In genomic region chr4:4677825-4678522, GRCh38 we compare ENCODE assay signal across 8 cellular contexts.
DNase-seq lines count a peak whose midpoint lies in the region; ATAC-seq and TF ChIP-seq lines count a peak whose summit lies in the region.

No MANE protein-coding gene starts in this region.

- peak overlapping the region in 2 of 3 experiments; percentile 76 to 77 for H3K27ac Mint-ChIP-seq in nephron

- H3K9me3 ChIP-seq in Karpas-422 (ENCODE audit: low read length), result no peaks in the 10 kb centered on the region

- no peaks in the 10 kb centered on the region for H3K36me3 Mint-ChIP-seq in nephron (ENCODE audit: low read depth)

- no peaks in the 10 kb centered on the region for H3K79me2 ChIP-seq in Karpas-422 (ENCODE audit: low read length)

- H3K27me3 ChIP-seq in Karpas-422 (ENCODE audit: low read length), result no peaks in the 10 kb centered on the region
- H3K27me3 ChIP-seq in dorsolateral prefrontal cortex, result no peaks in the 10 kb centered on the region

- no peaks in the 10 kb centered on the region for H3K9me3 Mint-ChIP-seq in nephron

- H3K4me3 ChIP-seq in Karpas-422 (ENCODE audit: low read length) (no peak overlapping the region), dorsolateral prefrontal cortex (peak overlapping the region in 41 of 59 donors; percentile 2 to 55 (median 28))

- no peaks in the 10 kb centered on the region for H3K9me2 ChIP-seq in Karpas-422 (replicated peaks; ENCODE audit: insufficient read depth, low read length)

- H4K20me1 ChIP-seq in Karpas-422 (ENCODE audit: insufficient read depth, low read depth, low read length), result no peaks in the 10 kb centered on the region

- no peak overlapping the region for H3K4me2 ChIP-seq in Karpas-422 (ENCODE audit: low read depth, low read length, poor library complexity, severe bottlenecking)

- DNase-seq in Daoy (ENCODE audit: low read depth) (peak; percentile 39), Karpas-422 (peak; percentile 53), dorsolateral prefrontal cortex (peak in 2 of 10 donors; percentile 41 to 46), NCI-H2107 treated with DMSO at 0.1 percent for 48 hours (lab: John Stamatoyannopoulos, UW; ENCODE audit: unreplicated experiment) (no peak), DMS114 treated with DMSO at 0.1 percent for 48 hours (lab: John Stamatoyannopoulos, UW; ENCODE audit: unreplicated experiment) (no peak), GM20000 (ENCODE audit: low spot score) (no peak)

- H3K9ac ChIP-seq in Karpas-422 (ENCODE audit: low read length), result no peak overlapping the region

- no peak for ATAC-seq in HG03457 (IDR thresholded peaks at IDR 0.05; ENCODE audit: unreplicated experiment)

- H3K4me3 Mint-ChIP-seq in nephron, result peak overlapping the region; percentile 36 to 51 (median 48)

- H3K4me1 ChIP-seq in Karpas-422 (ENCODE audit: low read length), result no peaks in the 10 kb centered on the region

- peaks cover 24% of the 10 kb centered on the region for H3K4me1 Mint-ChIP-seq in nephron

- H2AFZ ChIP-seq in Karpas-422 (ENCODE audit: low read length), result no peak overlapping the region

- intact Hi-C loops in dorsolateral prefrontal cortex (cut with DNase I), result loop anchor here in 1 of 2 donors (10.0 kb wide), 4 partner anchors 77 to 317 kb away; no protein-coding TSS in a partner anchor

- no peaks in the 10 kb centered on the region for H3K36me3 ChIP-seq in Karpas-422 (ENCODE audit: insufficient read depth, low read length)

- H3K27ac ChIP-seq in Karpas-422 (ENCODE audit: low read length) (no peak overlapping the region), dorsolateral prefrontal cortex (no peak overlapping the region)

- H3K27me3 Mint-ChIP-seq in nephron (ENCODE audit: low read depth), result peaks cover 5% of the 10 kb centered on the region

- TF ChIP-seq CTCF in dorsolateral prefrontal cortex (IDR thresholded peaks at IDR 0.05 in 54 of 56, conservative IDR thresholded peaks at IDR 0.05 in 2 of 56; ENCODE audit: low read depth in 1 of 56, partially characterized antibody in 56 of 56) (peak in 55 of 56 donors; percentile 40 to 76 (median 60)), nephron (IDR thresholded peaks at IDR 0.05; ENCODE audit: unreplicated experiment in 3 of 3) (peak; percentile 69 to 82 (median 72)), GM20000 (IDR thresholded peaks at IDR 0.05; ENCODE audit: extremely low read depth, missing control alignments) (no peak)

Comparison
In these comparisons a context has a peak if more than half of its experiments do, and no peak if none do; other contexts are left out.
1. DNase-seq: peak in Daoy (single experiment) and Karpas-422 (single experiment); none in NCI-H2107 treated with DMSO at 0.1 percent for 48 hours (single experiment), DMS114 treated with DMSO at 0.1 percent for 48 hours (single experiment) and GM20000 (single experiment).